ENCODE assay signal across 1 cellular context in the genomic region with DNA sequence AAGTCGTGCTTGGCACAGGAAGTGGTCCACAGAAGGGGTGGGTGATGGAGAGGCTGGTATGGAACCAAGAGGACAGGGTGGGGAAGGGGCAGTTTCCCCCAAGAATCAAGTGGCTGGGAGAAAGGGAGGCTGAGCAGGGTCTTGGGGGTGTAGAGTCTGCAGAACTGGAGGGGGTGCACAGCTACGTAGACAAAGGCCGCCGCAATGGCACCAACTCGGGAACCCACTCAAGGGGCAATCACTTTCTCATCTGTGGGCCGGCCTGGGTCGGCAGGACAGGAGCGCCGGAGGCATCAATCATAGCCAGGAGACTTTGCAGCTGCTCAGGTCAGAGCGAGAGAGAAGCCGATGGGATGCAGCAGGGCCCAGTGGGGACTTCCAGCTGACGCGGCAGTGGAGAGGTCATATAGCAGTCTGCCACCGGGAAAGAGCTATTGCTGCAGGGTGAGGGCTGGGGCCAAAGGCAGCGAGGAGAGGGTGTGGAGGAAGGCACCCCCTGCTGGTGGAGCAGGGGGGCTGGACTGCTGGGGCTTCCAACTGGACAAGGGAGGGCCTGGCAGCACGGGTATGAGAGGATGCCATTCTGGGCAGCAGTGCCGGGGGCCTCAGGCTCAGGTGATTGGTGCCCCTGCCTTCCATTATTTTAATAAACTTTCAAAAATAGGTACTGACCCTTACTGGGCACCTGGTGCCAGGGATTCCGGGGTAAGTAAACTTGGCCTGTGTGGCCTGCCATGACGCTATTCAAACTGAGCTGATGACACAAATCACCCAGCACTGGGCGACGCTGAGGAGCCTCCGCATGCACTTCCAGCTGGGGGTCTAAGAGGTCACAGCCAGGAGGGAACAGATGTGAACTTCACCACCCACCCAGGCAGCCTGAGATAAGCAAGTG.
TF ChIP-seq lines count a peak whose summit lies in the region.

No MANE protein-coding gene starts in this region.

TF ChIP-seq in HepG2, 621 proteins besides CTCF, POLR2A, EP300 and RAD21 (continued from another document and continues in another):
- TF ChIP-seq, protein P1, sequence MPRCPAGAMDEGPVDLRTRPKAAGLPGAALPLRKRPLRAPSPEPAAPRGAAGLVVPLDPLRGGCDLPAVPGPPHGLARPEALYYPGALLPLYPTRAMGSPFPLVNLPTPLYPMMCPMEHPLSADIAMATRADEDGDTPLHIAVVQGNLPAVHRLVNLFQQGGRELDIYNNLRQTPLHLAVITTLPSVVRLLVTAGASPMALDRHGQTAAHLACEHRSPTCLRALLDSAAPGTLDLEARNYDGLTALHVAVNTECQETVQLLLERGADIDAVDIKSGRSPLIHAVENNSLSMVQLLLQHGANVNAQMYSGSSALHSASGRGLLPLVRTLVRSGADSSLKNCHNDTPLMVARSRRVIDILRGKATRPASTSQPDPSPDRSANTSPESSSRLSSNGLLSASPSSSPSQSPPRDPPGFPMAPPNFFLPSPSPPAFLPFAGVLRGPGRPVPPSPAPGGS (CRISPR knock-in tag; IDR thresholded peaks at IDR 0.05), result no peak
- TF ChIP-seq MAFK (conservative IDR thresholded peaks at IDR 0.05 in 1 of 2, IDR thresholded peaks at IDR 0.05 in 1 of 2; ENCODE audit: low read length in 2 of 2), result peak; percentile 11 to 46; a peak in 3 of 4 replicates
- 0 out of 2 replicates have a peak, but pooled peaks have one; percentile 29 for TF ChIP-seq POGK (CRISPR knock-in tag; conservative IDR thresholded peaks at IDR 0.05)
- TF ChIP-seq, protein P2, sequence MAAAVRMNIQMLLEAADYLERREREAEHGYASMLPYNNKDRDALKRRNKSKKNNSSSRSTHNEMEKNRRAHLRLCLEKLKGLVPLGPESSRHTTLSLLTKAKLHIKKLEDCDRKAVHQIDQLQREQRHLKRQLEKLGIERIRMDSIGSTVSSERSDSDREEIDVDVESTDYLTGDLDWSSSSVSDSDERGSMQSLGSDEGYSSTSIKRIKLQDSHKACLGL (CRISPR knock-in tag; IDR thresholded peaks at IDR 0.05), result peak; percentile 64; the same call in 1 of the 2 replicates
- TF ChIP-seq RFXAP (CRISPR knock-in tag; IDR thresholded peaks at IDR 0.05; ENCODE audit: borderline replicate concordance), result peak; percentile 54; the same call in 1 of the 2 replicates
- TF ChIP-seq CAMTA2 (CRISPR knock-in tag; IDR thresholded peaks at IDR 0.05; ENCODE audit: borderline replicate concordance), result 0 out of 2 replicates have a peak, but pooled peaks have one; percentile 54
- TF ChIP-seq, protein P3, sequence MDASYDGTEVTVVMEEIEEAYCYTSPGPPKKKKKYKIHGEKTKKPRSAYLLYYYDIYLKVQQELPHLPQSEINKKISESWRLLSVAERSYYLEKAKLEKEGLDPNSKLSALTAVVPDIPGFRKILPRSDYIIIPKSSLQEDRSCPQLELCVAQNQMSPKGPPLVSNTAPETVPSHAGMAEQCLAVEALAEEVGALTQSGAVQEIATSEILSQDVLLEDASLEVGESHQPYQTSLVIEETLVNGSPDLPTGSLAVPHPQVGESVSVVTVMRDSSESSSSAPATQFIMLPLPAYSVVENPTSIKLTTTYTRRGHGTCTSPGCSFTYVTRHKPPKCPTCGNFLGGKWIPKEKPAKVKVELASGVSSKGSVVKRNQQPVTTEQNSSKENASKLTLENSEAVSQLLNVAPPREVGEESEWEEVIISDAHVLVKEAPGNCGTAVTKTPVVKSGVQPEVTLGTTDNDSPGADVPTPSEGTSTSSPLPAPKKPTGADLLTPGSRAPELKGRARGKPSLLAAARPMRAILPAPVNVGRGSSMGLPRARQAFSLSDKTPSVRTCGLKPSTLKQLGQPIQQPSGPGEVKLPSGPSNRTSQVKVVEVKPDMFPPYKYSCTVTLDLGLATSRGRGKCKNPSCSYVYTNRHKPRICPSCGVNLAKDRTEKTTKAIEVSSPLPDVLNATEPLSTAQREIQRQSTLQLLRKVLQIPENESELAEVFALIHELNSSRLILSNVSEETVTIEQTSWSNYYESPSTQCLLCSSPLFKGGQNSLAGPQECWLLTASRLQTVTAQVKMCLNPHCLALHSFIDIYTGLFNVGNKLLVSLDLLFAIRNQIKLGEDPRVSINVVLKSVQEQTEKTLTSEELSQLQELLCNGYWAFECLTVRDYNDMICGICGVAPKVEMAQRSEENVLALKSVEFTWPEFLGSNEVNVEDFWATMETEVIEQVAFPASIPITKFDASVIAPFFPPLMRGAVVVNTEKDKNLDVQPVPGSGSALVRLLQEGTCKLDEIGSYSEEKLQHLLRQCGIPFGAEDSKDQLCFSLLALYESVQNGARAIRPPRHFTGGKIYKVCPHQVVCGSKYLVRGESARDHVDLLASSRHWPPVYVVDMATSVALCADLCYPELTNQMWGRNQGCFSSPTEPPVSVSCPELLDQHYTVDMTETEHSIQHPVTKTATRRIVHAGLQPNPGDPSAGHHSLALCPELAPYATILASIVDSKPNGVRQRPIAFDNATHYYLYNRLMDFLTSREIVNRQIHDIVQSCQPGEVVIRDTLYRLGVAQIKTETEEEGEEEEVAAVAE (CRISPR knock-in tag; IDR thresholded peaks at IDR 0.05; ENCODE audit: borderline replicate concordance), result 0 out of 2 replicates have a peak, but pooled peaks have one; percentile 35
- TF ChIP-seq ZFY (CRISPR knock-in tag; IDR thresholded peaks at IDR 0.05), result peak; percentile 23; the same call in 1 of the 2 replicates
- TF ChIP-seq, protein P4, sequence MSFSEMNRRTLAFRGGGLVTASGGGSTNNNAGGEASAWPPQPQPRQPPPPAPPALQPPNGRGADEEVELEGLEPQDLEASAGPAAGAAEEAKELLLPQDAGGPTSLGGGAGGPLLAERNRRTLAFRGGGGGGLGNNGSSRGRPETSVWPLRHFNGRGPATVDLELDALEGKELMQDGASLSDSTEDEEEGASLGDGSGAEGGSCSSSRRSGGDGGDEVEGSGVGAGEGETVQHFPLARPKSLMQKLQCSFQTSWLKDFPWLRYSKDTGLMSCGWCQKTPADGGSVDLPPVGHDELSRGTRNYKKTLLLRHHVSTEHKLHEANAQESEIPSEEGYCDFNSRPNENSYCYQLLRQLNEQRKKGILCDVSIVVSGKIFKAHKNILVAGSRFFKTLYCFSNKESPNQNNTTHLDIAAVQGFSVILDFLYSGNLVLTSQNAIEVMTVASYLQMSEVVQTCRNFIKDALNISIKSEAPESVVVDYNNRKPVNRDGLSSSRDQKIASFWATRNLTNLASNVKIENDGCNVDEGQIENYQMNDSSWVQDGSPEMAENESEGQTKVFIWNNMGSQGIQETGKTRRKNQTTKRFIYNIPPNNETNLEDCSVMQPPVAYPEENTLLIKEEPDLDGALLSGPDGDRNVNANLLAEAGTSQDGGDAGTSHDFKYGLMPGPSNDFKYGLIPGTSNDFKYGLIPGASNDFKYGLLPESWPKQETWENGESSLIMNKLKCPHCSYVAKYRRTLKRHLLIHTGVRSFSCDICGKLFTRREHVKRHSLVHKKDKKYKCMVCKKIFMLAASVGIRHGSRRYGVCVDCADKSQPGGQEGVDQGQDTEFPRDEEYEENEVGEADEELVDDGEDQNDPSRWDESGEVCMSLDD (CRISPR knock-in tag; IDR thresholded peaks at IDR 0.05; ENCODE audit: borderline replicate concordance), result no peak
- 0 out of 2 replicates have a peak, but pooled peaks have one; percentile 39 for TF ChIP-seq ZNF614 (CRISPR knock-in tag; IDR thresholded peaks at IDR 0.05; ENCODE audit: borderline replicate concordance)
- TF ChIP-seq ZNF282 (IDR thresholded peaks at IDR 0.05; ENCODE audit: partially characterized antibody), result no peak
- TF ChIP-seq GATA4 (IDR thresholded peaks at IDR 0.05; ENCODE audit: borderline replicate concordance, low read depth), result no peak
- TF ChIP-seq, protein P5, sequence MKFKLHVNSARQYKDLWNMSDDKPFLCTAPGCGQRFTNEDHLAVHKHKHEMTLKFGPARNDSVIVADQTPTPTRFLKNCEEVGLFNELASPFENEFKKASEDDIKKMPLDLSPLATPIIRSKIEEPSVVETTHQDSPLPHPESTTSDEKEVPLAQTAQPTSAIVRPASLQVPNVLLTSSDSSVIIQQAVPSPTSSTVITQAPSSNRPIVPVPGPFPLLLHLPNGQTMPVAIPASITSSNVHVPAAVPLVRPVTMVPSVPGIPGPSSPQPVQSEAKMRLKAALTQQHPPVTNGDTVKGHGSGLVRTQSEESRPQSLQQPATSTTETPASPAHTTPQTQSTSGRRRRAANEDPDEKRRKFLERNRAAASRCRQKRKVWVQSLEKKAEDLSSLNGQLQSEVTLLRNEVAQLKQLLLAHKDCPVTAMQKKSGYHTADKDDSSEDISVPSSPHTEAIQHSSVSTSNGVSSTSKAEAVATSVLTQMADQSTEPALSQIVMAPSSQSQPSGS (CRISPR knock-in tag; IDR thresholded peaks at IDR 0.05), result peak; percentile 19; the same call in 1 of the 2 replicates
- no peak for TF ChIP-seq ZNF660 (CRISPR knock-in tag; IDR thresholded peaks at IDR 0.05; ENCODE audit: borderline replicate concordance, low read depth)
- no peak for TF ChIP-seq MIER2 (CRISPR knock-in tag; IDR thresholded peaks at IDR 0.05)
- peak; percentile 57; the same call in 1 of the 2 replicates for TF ChIP-seq ZNF766 (CRISPR knock-in tag; IDR thresholded peaks at IDR 0.05; ENCODE audit: borderline replicate concordance)
- peak; percentile 35; the same call in 1 of the 2 replicates for TF ChIP-seq ZMYM3 (CRISPR knock-in tag; IDR thresholded peaks at IDR 0.05)
- TF ChIP-seq RCOR2 (CRISPR knock-in tag; IDR thresholded peaks at IDR 0.05), result no peak
- TF ChIP-seq PITX1 (CRISPR knock-in tag; IDR thresholded peaks at IDR 0.05), result peak; percentile 57; the same call in 1 of the 2 replicates
- TF ChIP-seq, protein P6, sequence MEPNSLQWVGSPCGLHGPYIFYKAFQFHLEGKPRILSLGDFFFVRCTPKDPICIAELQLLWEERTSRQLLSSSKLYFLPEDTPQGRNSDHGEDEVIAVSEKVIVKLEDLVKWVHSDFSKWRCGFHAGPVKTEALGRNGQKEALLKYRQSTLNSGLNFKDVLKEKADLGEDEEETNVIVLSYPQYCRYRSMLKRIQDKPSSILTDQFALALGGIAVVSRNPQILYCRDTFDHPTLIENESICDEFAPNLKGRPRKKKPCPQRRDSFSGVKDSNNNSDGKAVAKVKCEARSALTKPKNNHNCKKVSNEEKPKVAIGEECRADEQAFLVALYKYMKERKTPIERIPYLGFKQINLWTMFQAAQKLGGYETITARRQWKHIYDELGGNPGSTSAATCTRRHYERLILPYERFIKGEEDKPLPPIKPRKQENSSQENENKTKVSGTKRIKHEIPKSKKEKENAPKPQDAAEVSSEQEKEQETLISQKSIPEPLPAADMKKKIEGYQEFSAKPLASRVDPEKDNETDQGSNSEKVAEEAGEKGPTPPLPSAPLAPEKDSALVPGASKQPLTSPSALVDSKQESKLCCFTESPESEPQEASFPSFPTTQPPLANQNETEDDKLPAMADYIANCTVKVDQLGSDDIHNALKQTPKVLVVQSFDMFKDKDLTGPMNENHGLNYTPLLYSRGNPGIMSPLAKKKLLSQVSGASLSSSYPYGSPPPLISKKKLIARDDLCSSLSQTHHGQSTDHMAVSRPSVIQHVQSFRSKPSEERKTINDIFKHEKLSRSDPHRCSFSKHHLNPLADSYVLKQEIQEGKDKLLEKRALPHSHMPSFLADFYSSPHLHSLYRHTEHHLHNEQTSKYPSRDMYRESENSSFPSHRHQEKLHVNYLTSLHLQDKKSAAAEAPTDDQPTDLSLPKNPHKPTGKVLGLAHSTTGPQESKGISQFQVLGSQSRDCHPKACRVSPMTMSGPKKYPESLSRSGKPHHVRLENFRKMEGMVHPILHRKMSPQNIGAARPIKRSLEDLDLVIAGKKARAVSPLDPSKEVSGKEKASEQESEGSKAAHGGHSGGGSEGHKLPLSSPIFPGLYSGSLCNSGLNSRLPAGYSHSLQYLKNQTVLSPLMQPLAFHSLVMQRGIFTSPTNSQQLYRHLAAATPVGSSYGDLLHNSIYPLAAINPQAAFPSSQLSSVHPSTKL (CRISPR knock-in tag; IDR thresholded peaks at IDR 0.05), result peak; percentile 65; the same call in 1 of the 2 replicates
- TF ChIP-seq ZNF740 (CRISPR knock-in tag; IDR thresholded peaks at IDR 0.05), result peak; percentile 53; the same call in 1 of the 2 replicates
- TF ChIP-seq THAP11 (CRISPR knock-in tag; IDR thresholded peaks at IDR 0.05), result 0 out of 2 replicates have a peak, but pooled peaks have one; percentile 23
- TF ChIP-seq ISL2 (CRISPR knock-in tag; IDR thresholded peaks at IDR 0.05), result 0 out of 2 replicates have a peak, but pooled peaks have one; percentile 36
- peak; percentile 50; the same call in 1 of the 2 replicates for TF ChIP-seq ZNF292 (CRISPR knock-in tag; IDR thresholded peaks at IDR 0.05; ENCODE audit: borderline replicate concordance, low read depth)
- peak; percentile 47; the same call in 1 of the 2 replicates for TF ChIP-seq ZNF280B (CRISPR knock-in tag; IDR thresholded peaks at IDR 0.05; ENCODE audit: borderline replicate concordance)
- TF ChIP-seq ZNF567 (CRISPR knock-in tag; IDR thresholded peaks at IDR 0.05; ENCODE audit: borderline replicate concordance), result 0 out of 2 replicates have a peak, but pooled peaks have one; percentile 30
- peak; percentile 72; the same call in 1 of the 2 replicates for TF ChIP-seq MAZ (IDR thresholded peaks at IDR 0.05; ENCODE audit: borderline replicate concordance, low read depth, low read length)
- peak; percentile 51; the same call in 1 of the 2 replicates for TF ChIP-seq MAZ (CRISPR knock-in tag; IDR thresholded peaks at IDR 0.05; ENCODE audit: low read depth)
